1 cellular context compared by ENCODE assay signal in genomic region chr6:119147101-119148053, GRCh38.
A peak's percentile ranks its signal among the peaks of the same experiment; 100 is the strongest.
TF ChIP-seq lines count a peak whose summit lies in the region.

No MANE protein-coding gene starts in this region.

TF ChIP-seq in K562, 482 proteins besides CTCF, POLR2A, EP300 and RAD21 (continued from another document and continues in another):
- TF ChIP-seq RBM25 (IDR thresholded peaks at IDR 0.05; ENCODE audit: low read depth, low read length, severe bottlenecking) (no peak), JUN (IDR thresholded peaks at IDR 0.05; ENCODE audit: borderline replicate concordance, low read depth, low read length) (peak; percentile 99), JUN (CRISPR knock-in tag; IDR thresholded peaks at IDR 0.05; ENCODE audit: borderline replicate concordance) (no peak), CBX1 (IDR thresholded peaks at IDR 0.05; ENCODE audit: low read depth) (peak; percentile 39; the same call in 1 of the 2 replicates), TBL1XR1 (IDR thresholded peaks at IDR 0.05; ENCODE audit: low read length in 2 of 2) (peak in 1 of 2 experiments; percentile 96; a peak in 2 of 4 replicates), ZNF263 (CRISPR knock-in tag; IDR thresholded peaks at IDR 0.05; ENCODE audit: borderline replicate concordance) (no peak), ZNF592 (IDR thresholded peaks at IDR 0.05) (peak; percentile 93), POLR2AphosphoS5 (IDR thresholded peaks at IDR 0.05; ENCODE audit: control insufficient read depth, insufficient read depth, low read depth, low read length) (peak; percentile 29; the same call in 1 of the 2 replicates), ERF (CRISPR knock-in tag; IDR thresholded peaks at IDR 0.05) (peak; percentile 54; the same call in 1 of the 2 replicates), FOS (IDR thresholded peaks at IDR 0.05; ENCODE audit: extremely low read depth, insufficient read length) (peak; percentile 85), ELF1 (tag; IDR thresholded peaks at IDR 0.05) (0 out of 2 replicates have a peak, but pooled peaks have one; percentile 38), ZMIZ1 (IDR thresholded peaks at IDR 0.05; ENCODE audit: low read depth in 2 of 2, low read length in 2 of 2) (peak in 1 of 2 experiments; percentile 65; a peak in 1 of 4 replicates), CBFA2T2 (conservative IDR thresholded peaks at IDR 0.05) (peak; percentile 47), L3MBTL2 (IDR thresholded peaks at IDR 0.05) (peak; percentile 44; the same call in 1 of the 2 replicates), CUX1 (CRISPR knock-in tag; IDR thresholded peaks at IDR 0.05) (no peak), NFE2 (IDR thresholded peaks at IDR 0.05; ENCODE audit: low read depth) (peak; percentile 67), FOXA3 (CRISPR knock-in tag; conservative IDR thresholded peaks at IDR 0.05 in 1 of 2, IDR thresholded peaks at IDR 0.05 in 1 of 2) (peak in 1 of 2 experiments; percentile 33; a peak in 1 of 4 replicates), ATF7 (IDR thresholded peaks at IDR 0.05) (peak; percentile 49), PRDM10 (IDR thresholded peaks at IDR 0.05; ENCODE audit: partially characterized antibody) (peak; percentile 67), ETV6 (IDR thresholded peaks at IDR 0.05; ENCODE audit: borderline replicate concordance in 1 of 2, low read depth in 2 of 2, low read length in 1 of 2) (peak in 1 of 2 experiments; percentile 47; a peak in 2 of 4 replicates), ETV6 (CRISPR knock-in tag; IDR thresholded peaks at IDR 0.05; ENCODE audit: borderline replicate concordance) (no peak), HDAC3 (IDR thresholded peaks at IDR 0.05; ENCODE audit: borderline replicate concordance, partially characterized antibody) (peak; percentile 75), LEF1 (IDR thresholded peaks at IDR 0.05) (no peak), CBX5 (IDR thresholded peaks at IDR 0.05; ENCODE audit: borderline replicate concordance, low read depth) (peak; percentile 57; the same call in 1 of the 2 replicates), SNAPC5 (CRISPR knock-in tag; IDR thresholded peaks at IDR 0.05) (no peak), NCOR1 (IDR thresholded peaks at IDR 0.05) (peak; percentile 84), MEF2A (IDR thresholded peaks at IDR 0.05; ENCODE audit: control insufficient read depth, low read depth, low read length) (peak; percentile 96)
- TF ChIP-seq, protein P1, sequence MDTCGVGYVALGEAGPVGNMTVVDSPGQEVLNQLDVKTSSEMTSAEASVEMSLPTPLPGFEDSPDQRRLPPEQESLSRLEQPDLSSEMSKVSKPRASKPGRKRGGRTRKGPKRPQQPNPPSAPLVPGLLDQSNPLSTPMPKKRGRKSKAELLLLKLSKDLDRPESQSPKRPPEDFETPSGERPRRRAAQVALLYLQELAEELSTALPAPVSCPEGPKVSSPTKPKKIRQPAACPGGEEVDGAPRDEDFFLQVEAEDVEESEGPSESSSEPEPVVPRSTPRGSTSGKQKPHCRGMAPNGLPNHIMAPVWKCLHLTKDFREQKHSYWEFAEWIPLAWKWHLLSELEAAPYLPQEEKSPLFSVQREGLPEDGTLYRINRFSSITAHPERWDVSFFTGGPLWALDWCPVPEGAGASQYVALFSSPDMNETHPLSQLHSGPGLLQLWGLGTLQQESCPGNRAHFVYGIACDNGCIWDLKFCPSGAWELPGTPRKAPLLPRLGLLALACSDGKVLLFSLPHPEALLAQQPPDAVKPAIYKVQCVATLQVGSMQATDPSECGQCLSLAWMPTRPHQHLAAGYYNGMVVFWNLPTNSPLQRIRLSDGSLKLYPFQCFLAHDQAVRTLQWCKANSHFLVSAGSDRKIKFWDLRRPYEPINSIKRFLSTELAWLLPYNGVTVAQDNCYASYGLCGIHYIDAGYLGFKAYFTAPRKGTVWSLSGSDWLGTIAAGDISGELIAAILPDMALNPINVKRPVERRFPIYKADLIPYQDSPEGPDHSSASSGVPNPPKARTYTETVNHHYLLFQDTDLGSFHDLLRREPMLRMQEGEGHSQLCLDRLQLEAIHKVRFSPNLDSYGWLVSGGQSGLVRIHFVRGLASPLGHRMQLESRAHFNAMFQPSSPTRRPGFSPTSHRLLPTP (IDR thresholded peaks at IDR 0.05; ENCODE audit: borderline replicate concordance, extremely low read depth, insufficient read length) = no peak
- TF ChIP-seq, protein P2, sequence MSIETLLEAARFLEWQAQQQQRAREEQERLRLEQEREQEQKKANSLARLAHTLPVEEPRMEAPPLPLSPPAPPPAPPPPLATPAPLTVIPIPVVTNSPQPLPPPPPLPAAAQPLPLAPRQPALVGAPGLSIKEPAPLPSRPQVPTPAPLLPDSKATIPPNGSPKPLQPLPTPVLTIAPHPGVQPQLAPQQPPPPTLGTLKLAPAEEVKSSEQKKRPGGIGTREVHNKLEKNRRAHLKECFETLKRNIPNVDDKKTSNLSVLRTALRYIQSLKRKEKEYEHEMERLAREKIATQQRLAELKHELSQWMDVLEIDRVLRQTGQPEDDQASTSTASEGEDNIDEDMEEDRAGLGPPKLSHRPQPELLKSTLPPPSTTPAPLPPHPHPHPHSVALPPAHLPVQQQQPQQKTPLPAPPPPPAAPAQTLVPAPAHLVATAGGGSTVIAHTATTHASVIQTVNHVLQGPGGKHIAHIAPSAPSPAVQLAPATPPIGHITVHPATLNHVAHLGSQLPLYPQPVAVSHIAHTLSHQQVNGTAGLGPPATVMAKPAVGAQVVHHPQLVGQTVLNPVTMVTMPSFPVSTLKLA (conservative IDR thresholded peaks at IDR 0.05) = peak; percentile 41 to 60; a peak in 3 of 4 replicates
- TF ChIP-seq, protein P3, sequence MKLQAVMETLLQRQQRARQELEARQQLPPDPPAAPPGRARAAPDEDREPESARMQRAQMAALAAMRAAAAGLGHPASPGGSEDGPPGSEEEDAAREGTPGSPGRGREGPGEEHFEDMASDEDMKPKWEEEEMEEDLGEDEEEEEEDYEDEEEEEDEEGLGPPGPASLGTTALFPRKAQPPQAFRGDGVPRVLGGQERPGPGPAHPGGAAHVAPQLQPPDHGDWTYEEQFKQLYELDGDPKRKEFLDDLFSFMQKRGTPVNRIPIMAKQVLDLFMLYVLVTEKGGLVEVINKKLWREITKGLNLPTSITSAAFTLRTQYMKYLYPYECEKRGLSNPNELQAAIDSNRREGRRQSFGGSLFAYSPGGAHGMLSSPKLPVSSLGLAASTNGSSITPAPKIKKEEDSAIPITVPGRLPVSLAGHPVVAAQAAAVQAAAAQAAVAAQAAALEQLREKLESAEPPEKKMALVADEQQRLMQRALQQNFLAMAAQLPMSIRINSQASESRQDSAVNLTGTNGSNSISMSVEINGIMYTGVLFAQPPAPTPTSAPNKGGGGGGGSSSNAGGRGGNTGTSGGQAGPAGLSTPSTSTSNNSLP (IDR thresholded peaks at IDR 0.05; ENCODE audit: borderline replicate concordance, low read depth, low read length) = peak; percentile 89; the same call in 1 of the 2 replicates
